In genomic region chr5:133292300-133292699, GRCh38 we compare ENCODE assay signal across 13 cellular contexts.
DNase-seq lines count a peak whose midpoint lies in the region; ATAC-seq and TF ChIP-seq lines count a peak whose summit lies in the region.
"Had no signal": no experiment of that assay in that cellular context is flagged by ENCODE, and none has a peak within 500 bp of the region (broad histone marks: within the 10 kb centered on the region; RNA-seq: fewer than 3 reads in every experiment).

No MANE protein-coding gene starts in this region.

- no peaks in the 10 kb centered on the region for H3K79me2 ChIP-seq in MM.1S (ENCODE audit: low read length)

- H3K9me2 ChIP-seq in MM.1S (replicated peaks; ENCODE audit: insufficient read depth, low read length), result no peaks in the 10 kb centered on the region

- POLR2A ChIA-PET in activated CD8-positive, alpha-beta T cell treated with anti-CD3 and anti-CD28 coated beads for 36 hours (lab: Charles Lee), result no interaction called here
- POLR2A ChIA-PET in activated CD8-positive, alpha-beta T cell treated with anti-CD3 and anti-CD28 coated beads, Interleukin-2, amount 10 ng/mL, durations not matched to agents 7 days and 5 days (lab: Charles Lee), result no interaction called here

- no peaks in the 10 kb centered on the region for H3K27me3 Mint-ChIP-seq in activated CD8-positive, alpha-beta T cell treated with anti-CD3 and anti-CD28 coated beads for 36 hours
- no peaks in the 10 kb centered on the region for H3K27me3 Mint-ChIP-seq in activated CD8-positive, alpha-beta T cell treated with anti-CD3 and anti-CD28 coated beads, Interleukin-2, amount 10 ng/mL, durations not matched to agents 7 days and 5 days (ENCODE audit: low read depth)
- H3K27me3 Mint-ChIP-seq: effector memory CD8-positive, alpha-beta T cell had no signal

- no peak overlapping the region for H3K4me2 ChIP-seq in MM.1S (ENCODE audit: low read depth, low read length)

- H3K36me3 Mint-ChIP-seq in activated CD8-positive, alpha-beta T cell treated with anti-CD3 and anti-CD28 coated beads for 36 hours (ENCODE audit: low read depth), result no peaks in the 10 kb centered on the region
- H3K36me3 Mint-ChIP-seq in activated CD8-positive, alpha-beta T cell treated with anti-CD3 and anti-CD28 coated beads, Interleukin-2, amount 10 ng/mL, durations not matched to agents 7 days and 5 days (ENCODE audit: low read depth), result no peaks in the 10 kb centered on the region
- H3K36me3 Mint-ChIP-seq in stimulated activated effector memory CD8-positive, alpha-beta T cell treated with anti-CD3 and anti-CD28 coated beads, Interleukin-12 subunit alpha, Interleukin-12 subunit beta, amount 100 ng/mL, for 72 hours, result no peaks in the 10 kb centered on the region
- H3K36me3 Mint-ChIP-seq: activated naive CD4-positive, alpha-beta T cell treated with anti-CD3 and anti-CD28 coated beads, Interleukin-2, amount 10 ng/mL, durations not matched to agents 7 days and 5 days had no signal

- H4K20me1 ChIP-seq in MM.1S (ENCODE audit: insufficient read depth, low read length), result no peaks in the 10 kb centered on the region

- WGBS in spleen, 5 donors, result 69 to 97% (median 74%) methylated on average over 2 of the region's 2 CpGs

- H2AFZ ChIP-seq in MM.1S (ENCODE audit: low read length), result no peak overlapping the region

- H3K27ac Mint-ChIP-seq in activated CD8-positive, alpha-beta T cell treated with anti-CD3 and anti-CD28 coated beads for 36 hours, result no peak overlapping the region
- no peak overlapping the region for H3K27ac Mint-ChIP-seq in activated CD8-positive, alpha-beta T cell treated with anti-CD3 and anti-CD28 coated beads, Interleukin-2, amount 10 ng/mL, durations not matched to agents 7 days and 5 days
- H3K27ac Mint-ChIP-seq in stimulated activated effector memory CD8-positive, alpha-beta T cell treated with anti-CD3 and anti-CD28 coated beads, Interleukin-12 subunit alpha, Interleukin-12 subunit beta, amount 100 ng/mL, for 72 hours, result no peak overlapping the region
- H3K27ac Mint-ChIP-seq: activated naive CD4-positive, alpha-beta T cell treated with anti-CD3 and anti-CD28 coated beads, Interleukin-2, amount 10 ng/mL, durations not matched to agents 7 days and 5 days; effector memory CD8-positive, alpha-beta T cell had no signal

- CTCF ChIA-PET in activated CD8-positive, alpha-beta T cell treated with anti-CD3 and anti-CD28 coated beads for 36 hours (lab: Charles Lee), result no interaction called here
- CTCF ChIA-PET in activated CD8-positive, alpha-beta T cell treated with anti-CD3 and anti-CD28 coated beads, Interleukin-2, amount 10 ng/mL, durations not matched to agents 7 days and 5 days (lab: Charles Lee), result no interaction called here

- no peaks in the 10 kb centered on the region for H3K9me3 Mint-ChIP-seq in activated CD8-positive, alpha-beta T cell treated with anti-CD3 and anti-CD28 coated beads for 36 hours
- no peaks in the 10 kb centered on the region for H3K9me3 Mint-ChIP-seq in activated CD8-positive, alpha-beta T cell treated with anti-CD3 and anti-CD28 coated beads, Interleukin-2, amount 10 ng/mL, durations not matched to agents 7 days and 5 days (ENCODE audit: insufficient read depth)
- H3K9me3 Mint-ChIP-seq in stimulated activated effector memory CD8-positive, alpha-beta T cell treated with anti-CD3 and anti-CD28 coated beads, Interleukin-12 subunit alpha, Interleukin-12 subunit beta, amount 100 ng/mL, for 72 hours, result no peaks in the 10 kb centered on the region
- H3K9me3 Mint-ChIP-seq: activated naive CD4-positive, alpha-beta T cell treated with anti-CD3 and anti-CD28 coated beads, Interleukin-2, amount 10 ng/mL, durations not matched to agents 7 days and 5 days; effector memory CD8-positive, alpha-beta T cell had no signal

- no peak overlapping the region for H3K4me3 Mint-ChIP-seq in activated CD8-positive, alpha-beta T cell treated with anti-CD3 and anti-CD28 coated beads for 36 hours
- no peak overlapping the region for H3K4me3 Mint-ChIP-seq in activated CD8-positive, alpha-beta T cell treated with anti-CD3 and anti-CD28 coated beads, Interleukin-2, amount 10 ng/mL, durations not matched to agents 7 days and 5 days
- H3K4me3 Mint-ChIP-seq in stimulated activated effector memory CD8-positive, alpha-beta T cell treated with anti-CD3 and anti-CD28 coated beads, Interleukin-12 subunit alpha, Interleukin-12 subunit beta, amount 100 ng/mL, for 72 hours, result no peak overlapping the region
- H3K4me3 Mint-ChIP-seq: activated naive CD4-positive, alpha-beta T cell treated with anti-CD3 and anti-CD28 coated beads, Interleukin-2, amount 10 ng/mL, durations not matched to agents 7 days and 5 days; effector memory CD8-positive, alpha-beta T cell had no signal

- H3K27me3 ChIP-seq in MM.1S (replicated peaks; ENCODE audit: insufficient read depth, low read length), result no peaks in the 10 kb centered on the region
- H3K27me3 ChIP-seq in spleen (replicated peaks in 1 of 7), result peaks cover 0 to 12% (median 0%) of the 10 kb centered on the region in 7 donors

- H3K36me3 ChIP-seq in MM.1S (replicated peaks; ENCODE audit: insufficient read depth, low read length) (no peaks in the 10 kb centered on the region), spleen (no peaks in the 10 kb centered on the region)
- H3K36me3 ChIP-seq: SJSA1 had no signal

- H3K4me1 ChIP-seq in MM.1S (ENCODE audit: low read length) (no peaks in the 10 kb centered on the region), spleen (no peaks in the 10 kb centered on the region)

- intact Hi-C loops in activated CD8-positive, alpha-beta T cell treated with anti-CD3 and anti-CD28 coated beads for 36 hours (cut with micrococcal nuclease), result no loop called here
- intact Hi-C loops in spleen (cut with DNase I; ENCODE audit: low total_unique reads), result no loop called here

- H3K9me3 ChIP-seq in MM.1S (replicated peaks; ENCODE audit: insufficient read depth, low read length) (no peaks in the 10 kb centered on the region), spleen (no peaks in the 10 kb centered on the region)
- H3K9me3 ChIP-seq: SJSA1 had no signal

- no peak overlapping the region for H3K4me3 ChIP-seq in MM.1S (ENCODE audit: low read length)
- no peak overlapping the region for H3K4me3 ChIP-seq in spleen
- H3K4me3 ChIP-seq: lung, SJSA1 had no signal

- TF ChIP-seq POLR2A in spleen (IDR thresholded peaks at IDR 0.05), result no peak

- ATAC-seq in activated CD8-positive, alpha-beta T cell treated with anti-CD3 and anti-CD28 coated beads for 36 hours, result peak; percentile 94
- ATAC-seq in activated CD8-positive, alpha-beta T cell treated with anti-CD3 and anti-CD28 coated beads, Interleukin-2, amount 10 ng/mL, durations not matched to agents 7 days and 5 days, result no peak
- peak; percentile 72 for ATAC-seq in stimulated activated effector memory CD8-positive, alpha-beta T cell treated with anti-CD3 and anti-CD28 coated beads, Interleukin-12 subunit alpha, Interleukin-12 subunit beta, amount 100 ng/mL, for 72 hours
- ATAC-seq in HG03025 (IDR thresholded peaks at IDR 0.05; ENCODE audit: low FRiP score, unreplicated experiment) (no peak), GM18498 (IDR thresholded peaks at IDR 0.05; ENCODE audit: unreplicated experiment) (no peak)
- ATAC-seq: effector memory CD8-positive, alpha-beta T cell had no signal

- H3K4me1 Mint-ChIP-seq in activated CD8-positive, alpha-beta T cell treated with anti-CD3 and anti-CD28 coated beads for 36 hours (ENCODE audit: low read depth), result no peaks in the 10 kb centered on the region
- no peaks in the 10 kb centered on the region for H3K4me1 Mint-ChIP-seq in activated CD8-positive, alpha-beta T cell treated with anti-CD3 and anti-CD28 coated beads, Interleukin-2, amount 10 ng/mL, durations not matched to agents 7 days and 5 days (ENCODE audit: low read depth)
- H3K4me1 Mint-ChIP-seq in stimulated activated effector memory CD8-positive, alpha-beta T cell treated with anti-CD3 and anti-CD28 coated beads, Interleukin-12 subunit alpha, Interleukin-12 subunit beta, amount 100 ng/mL, for 72 hours, result peaks cover 6% of the 10 kb centered on the region
- H3K4me1 Mint-ChIP-seq: activated naive CD4-positive, alpha-beta T cell treated with anti-CD3 and anti-CD28 coated beads, Interleukin-2, amount 10 ng/mL, durations not matched to agents 7 days and 5 days had no signal

- peak; percentile 42 for DNase-seq in activated CD8-positive, alpha-beta T cell treated with anti-CD3 and anti-CD28 coated beads for 36 hours
- no peak for DNase-seq in activated CD8-positive, alpha-beta T cell treated with anti-CD3 and anti-CD28 coated beads, Interleukin-2, amount 10 ng/mL, durations not matched to agents 7 days and 5 days
- peak; percentile 4 for DNase-seq in MM.1S
- peak; percentile 36 for DNase-seq in astrocyte of the hippocampus (ENCODE audit: low read depth, low spot score)
- no peak for DNase-seq in stimulated activated effector memory CD8-positive, alpha-beta T cell treated with anti-CD3 and anti-CD28 coated beads, Interleukin-12 subunit alpha, Interleukin-12 subunit beta, amount 100 ng/mL, for 72 hours (ENCODE audit: low spot score in 2 of 2)
- no peak for DNase-seq in spleen
- DNase-seq: activated naive CD4-positive, alpha-beta T cell treated with anti-CD3 and anti-CD28 coated beads, Interleukin-2, amount 10 ng/mL, durations not matched to agents 7 days and 5 days; effector memory CD8-positive, alpha-beta T cell; NCI-H2081 had no signal

- H3K27ac ChIP-seq in MM.1S (ENCODE audit: low read length) (no peak overlapping the region), spleen (no peak overlapping the region)
- H3K27ac ChIP-seq: SJSA1 had no signal

- no peaks in the 10 kb centered on the region for H3F3A ChIP-seq in MM.1S (ENCODE audit: insufficient read depth, low read length)

- no peak overlapping the region for H3K9ac ChIP-seq in MM.1S (ENCODE audit: low read length)

- no peak for TF ChIP-seq CTCF in activated CD8-positive, alpha-beta T cell treated with anti-CD3 and anti-CD28 coated beads for 36 hours (IDR thresholded peaks at IDR 0.05)
- TF ChIP-seq CTCF in MM.1S (IDR thresholded peaks at IDR 0.05; ENCODE audit: low read length) (no peak), spleen (IDR thresholded peaks at IDR 0.05 in 8 of 11, conservative IDR thresholded peaks at IDR 0.05 in 3 of 11) (no peak)

Comparison
In these comparisons a context has a peak if more than half of its experiments do, and no peak if none do; other contexts are left out.
1. ATAC-seq: peak in activated CD8-positive, alpha-beta T cell treated with anti-CD3 and anti-CD28 coated beads for 36 hours (single experiment) and stimulated activated effector memory CD8-positive, alpha-beta T cell treated with anti-CD3 and anti-CD28 coated beads, Interleukin-12 subunit alpha, Interleukin-12 subunit beta, amount 100 ng/mL, for 72 hours (single experiment); none in activated CD8-positive, alpha-beta T cell treated with anti-CD3 and anti-CD28 coated beads, Interleukin-2, amount 10 ng/mL, durations not matched to agents 7 days and 5 days (single experiment), HG03025 (single experiment) and GM18498 (single experiment).
2. DNase-seq: peak in activated CD8-positive, alpha-beta T cell treated with anti-CD3 and anti-CD28 coated beads for 36 hours (single experiment), MM.1S (single experiment) and astrocyte of the hippocampus (single experiment); none in activated CD8-positive, alpha-beta T cell treated with anti-CD3 and anti-CD28 coated beads, Interleukin-2, amount 10 ng/mL, durations not matched to agents 7 days and 5 days (single experiment), stimulated activated effector memory CD8-positive, alpha-beta T cell treated with anti-CD3 and anti-CD28 coated beads, Interleukin-12 subunit alpha, Interleukin-12 subunit beta, amount 100 ng/mL, for 72 hours (0 of 2) and spleen (single experiment).